Comparison of ENCODE assay signal across 18 cellular contexts in the genomic region with DNA sequence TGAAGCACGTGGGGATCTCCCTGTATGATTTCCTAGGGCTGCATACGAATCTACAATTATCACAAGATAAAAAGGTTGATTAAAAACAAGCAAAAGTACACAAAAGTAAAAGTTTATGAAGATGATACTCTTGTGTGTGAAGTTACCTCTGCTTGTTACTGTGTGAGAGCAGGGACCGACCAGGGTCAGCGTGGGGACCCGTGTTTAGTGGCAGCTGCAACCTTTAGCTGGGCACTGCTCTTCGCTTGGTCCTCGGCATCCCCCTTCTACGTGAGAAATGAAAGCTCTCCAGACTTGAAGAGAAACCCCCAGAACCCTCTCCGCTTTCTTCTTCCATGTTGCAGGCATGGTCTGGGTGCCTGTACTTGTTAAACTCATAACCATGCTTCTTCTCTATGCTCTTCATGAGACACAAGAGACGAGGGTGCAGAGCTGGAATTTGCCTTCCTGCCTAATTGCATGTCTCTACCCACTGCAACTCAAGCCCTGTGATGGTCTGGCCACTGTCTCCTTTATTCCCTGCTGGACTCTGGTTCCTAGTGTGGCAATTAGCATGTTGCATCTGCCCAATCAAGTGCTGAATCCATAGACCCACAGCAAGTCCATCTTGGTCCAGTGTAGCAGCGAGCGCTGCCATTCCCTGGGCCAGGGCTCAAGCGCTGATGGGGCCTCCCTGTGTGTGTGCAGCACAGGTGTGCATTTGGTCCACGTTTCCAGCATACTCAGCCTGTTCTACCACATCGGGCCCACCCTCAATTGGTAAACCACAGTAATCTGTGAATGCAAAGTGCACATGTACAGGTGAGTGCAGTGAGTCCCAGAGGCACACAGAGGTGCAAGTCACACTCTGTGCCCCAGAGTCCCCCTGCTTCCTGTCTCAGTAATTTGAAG.
"Had no signal": no experiment of that assay in that cellular context is flagged by ENCODE, and none has a peak within 500 bp of the region (broad histone marks: within the 10 kb centered on the region; RNA-seq: fewer than 3 reads in every experiment).

No MANE protein-coding gene starts in this region.

- H3K9me3 ChIP-seq: colonic mucosa, neutrophil, prostate gland had no signal

- H3K36me3 Mint-ChIP-seq: naive thymus-derived CD8-positive, alpha-beta T cell had no signal

- H3K4me1 ChIP-seq: colonic mucosa, lower lobe of right lung, prostate gland had no signal

- H3K9me3 Mint-ChIP-seq: activated B cell treated with CpG ODN at 0.5 μM for 24 hours; activated CD4-positive, alpha-beta T cell treated with anti-CD3 and anti-CD28 coated beads, Interleukin-2, amount 10 ng/mL, durations not matched to agents 24 days and 14 days; activated T-helper 1 cell treated with anti-CD3 and anti-CD28 coated beads, Interleukin-12 subunit alpha, Interleukin-12 subunit beta, Interleukin-2, Interleukin-4 antibody, amounts not matched to agents 30 ng/mL and 10 ng/mL and 1 ng/mL, durations not matched to agents 14 hours and 24 hours and 36 hours had no signal

- DNase-seq: activated B cell treated with CpG ODN at 0.5 μM for 24 hours; activated CD4-positive, alpha-beta T cell treated with anti-CD3 and anti-CD28 coated beads, Interleukin-2, amount 10 ng/mL, durations not matched to agents 24 days and 14 days; activated naive CD4-positive, alpha-beta T cell; caudate nucleus; colonic mucosa; effector CD4-positive, alpha-beta T cell; hippocampal formation; lower lobe of right lung; SIG-M5; stimulated activated CD4-positive, alpha-beta T cell treated with anti-CD3 and anti-CD28 coated beads, Interleukin-12 subunit alpha, Interleukin-12 subunit beta, amount 100 ng/mL, for 4 hours; stimulated activated naive CD8-positive, alpha-beta T cell treated with anti-CD3 and anti-CD28 coated beads, Interleukin-15, Interleukin-2, amounts not matched to agents 100 U/mL and 50 U/mL, for 24 hours; T-helper 2 cell had no signal

- ATAC-seq: lower lobe of right lung; naive thymus-derived CD8-positive, alpha-beta T cell; sciatic nerve; stimulated activated naive CD8-positive, alpha-beta T cell treated with anti-CD3 and anti-CD28 coated beads, Interleukin-15, Interleukin-2, amounts not matched to agents 100 U/mL and 50 U/mL, for 24 hours had no signal

- H3K27me3 Mint-ChIP-seq: activated B cell treated with CpG ODN at 0.5 μM for 24 hours had no signal

- H3K4me3 Mint-ChIP-seq: activated B cell treated with CpG ODN at 0.5 μM for 24 hours; activated CD4-positive, alpha-beta T cell treated with anti-CD3 and anti-CD28 coated beads, Interleukin-2, amount 10 ng/mL, durations not matched to agents 24 days and 14 days; activated T-helper 1 cell treated with anti-CD3 and anti-CD28 coated beads, Interleukin-12 subunit alpha, Interleukin-12 subunit beta, Interleukin-2, Interleukin-4 antibody, amounts not matched to agents 30 ng/mL and 10 ng/mL and 1 ng/mL, durations not matched to agents 14 hours and 24 hours and 36 hours had no signal

- H3K36me3 ChIP-seq: colonic mucosa, lower lobe of right lung, neutrophil, prostate gland, thoracic aorta had no signal

- H3K4me3 ChIP-seq: colonic mucosa, lower lobe of right lung, prostate gland, thoracic aorta had no signal

- H3K27ac Mint-ChIP-seq: activated B cell treated with CpG ODN at 0.5 μM for 24 hours; activated CD4-positive, alpha-beta T cell treated with anti-CD3 and anti-CD28 coated beads, Interleukin-2, amount 10 ng/mL, durations not matched to agents 24 days and 14 days; activated T-helper 1 cell treated with anti-CD3 and anti-CD28 coated beads, Interleukin-12 subunit alpha, Interleukin-12 subunit beta, Interleukin-2, Interleukin-4 antibody, amounts not matched to agents 30 ng/mL and 10 ng/mL and 1 ng/mL, durations not matched to agents 14 hours and 24 hours and 36 hours; naive thymus-derived CD8-positive, alpha-beta T cell had no signal

- H3K4me1 Mint-ChIP-seq: activated B cell treated with CpG ODN at 0.5 μM for 24 hours; activated CD4-positive, alpha-beta T cell treated with anti-CD3 and anti-CD28 coated beads, Interleukin-2, amount 10 ng/mL, durations not matched to agents 24 days and 14 days; naive thymus-derived CD8-positive, alpha-beta T cell had no signal

- H3K27me3 ChIP-seq: colonic mucosa had no signal

- H3K27ac ChIP-seq: colonic mucosa, lower lobe of right lung, neutrophil, prostate gland, thoracic aorta had no signal
